ENCODE assay signal across 9 cellular contexts in genomic region chr2:54360055-54360792, GRCh38.
DNase-seq lines count a peak whose midpoint lies in the region; ATAC-seq and TF ChIP-seq lines count a peak whose summit lies in the region.
"Had no signal": no experiment of that assay in that cellular context is flagged by ENCODE, and none has a peak within 500 bp of the region (broad histone marks: within the 10 kb centered on the region; RNA-seq: fewer than 3 reads in every experiment).

No MANE protein-coding gene starts in this region.

- H3K27ac Mint-ChIP-seq in progenitor cell of endocrine pancreas: no peak overlapping the region
- H3K27ac Mint-ChIP-seq: dendritic cell treated with granulocyte-macrophage colony-stimulating factor and Interleukin-4, amounts not matched to agents 40 ng/mL and 50 ng/mL, for 4 days had no signal

- H3K9me3 ChIP-seq in gastroesophageal sphincter: peaks cover 0 to 4% (median 0%) of the 10 kb centered on the region in 3 donors
- H3K9me3 ChIP-seq in ovary: no peaks in the 10 kb centered on the region

- H3K9me3 Mint-ChIP-seq in progenitor cell of endocrine pancreas (ENCODE audit: low read depth): peaks cover 2% of the 10 kb centered on the region

- in situ Hi-C loops in SK-MEL-5 (cut with HindIII; ENCODE audit: low pct_unique_long_range_greater_than_20kb, low sequenced_read_pairs): no loop called here

- no peaks in the 10 kb centered on the region for H3K27me3 Mint-ChIP-seq in progenitor cell of endocrine pancreas

- no peaks in the 10 kb centered on the region for H3K36me3 Mint-ChIP-seq in progenitor cell of endocrine pancreas (ENCODE audit: insufficient read depth)

- no peak for TF ChIP-seq POLR2A in gastroesophageal sphincter (IDR thresholded peaks at IDR 0.05)
- no peak for TF ChIP-seq POLR2A in ovary (IDR thresholded peaks at IDR 0.05)
- TF ChIP-seq POLR2A in erythroblast (IDR thresholded peaks at IDR 0.05; ENCODE audit: low read length): no peak

- peak overlapping the region; percentile 5 to 23 for H3K4me3 ChIP-seq in gastroesophageal sphincter
- no peak overlapping the region for H3K4me3 ChIP-seq in ovary

- WGBS in gastroesophageal sphincter (ENCODE audit: low coverage in 1 of 2), 2 donors: 11 to 18% methylated on average over 5 of the region's 8 CpGs
- WGBS in ovary, 3 donors: 2% methylated on average over 8 of the region's 8 CpGs

- no peaks in the 10 kb centered on the region for H3K4me1 Mint-ChIP-seq in progenitor cell of endocrine pancreas (ENCODE audit: low read depth)

- TF ChIP-seq EP300 in gastroesophageal sphincter (IDR thresholded peaks at IDR 0.05) (no peak), ovary (IDR thresholded peaks at IDR 0.05) (no peak)

- H3K27ac ChIP-seq in gastroesophageal sphincter (peak overlapping the region; percentile 72 to 78 (median 76)), ovary (peak overlapping the region in 1 of 2 donors; percentile 38)

- no peaks in the 10 kb centered on the region for H3K27me3 ChIP-seq in gastroesophageal sphincter
- no peaks in the 10 kb centered on the region for H3K27me3 ChIP-seq in ovary

- intact Hi-C loops in ovary (cut with DNase I): no loop called here

- no peak overlapping the region for H3K4me3 Mint-ChIP-seq in progenitor cell of endocrine pancreas (ENCODE audit: low read depth)
- H3K4me3 Mint-ChIP-seq: dendritic cell treated with granulocyte-macrophage colony-stimulating factor and Interleukin-4, amounts not matched to agents 40 ng/mL and 50 ng/mL, for 4 days had no signal

- ATAC-seq in gastroesophageal sphincter (peak; percentile 86), HG02885 (IDR thresholded peaks at IDR 0.05; ENCODE audit: poor library complexity, unreplicated experiment) (no peak)

- TF ChIP-seq CTCF in AG09319 (IDR thresholded peaks at IDR 0.05; ENCODE audit: low read depth, low read length) (no peak), gastroesophageal sphincter (IDR thresholded peaks at IDR 0.05) (no peak), ovary (IDR thresholded peaks at IDR 0.05) (no peak), progenitor cell of endocrine pancreas (IDR thresholded peaks at IDR 0.05; ENCODE audit: unreplicated experiment) (no peak)

- H3K36me3 ChIP-seq in gastroesophageal sphincter (no peaks in the 10 kb centered on the region), ovary (no peaks in the 10 kb centered on the region)

- H3K4me1 ChIP-seq in gastroesophageal sphincter (peaks cover 0 to 15% (median 4%) of the 10 kb centered on the region in 3 donors), ovary (ENCODE audit: insufficient read depth) (no peaks in the 10 kb centered on the region)

- DNase-seq in AG09319 (ENCODE audit: extremely low read depth, low read depth) (peak; percentile 22), SK-MEL-5 (ENCODE audit: low read depth, low spot score) (peak; percentile 57), ovary (peak; percentile 60 to 69 (median 61)), erythroblast (lab: John Stamatoyannopoulos, UW) (no peak), progenitor cell of endocrine pancreas (ENCODE audit: low spot score, unreplicated experiment) (no peak), T-helper 9 cell (no peak)

Comparison
In these comparisons a context has a peak if more than half of its experiments do, and no peak if none do; other contexts are left out.
1. DNase-seq: peak in AG09319 (single experiment), SK-MEL-5 (single experiment) and ovary (5 of 5); none in erythroblast (0 of 2), progenitor cell of endocrine pancreas (single experiment) and T-helper 9 cell (single experiment).